ENCODE assay signal across 9 cellular contexts in the genomic region with DNA sequence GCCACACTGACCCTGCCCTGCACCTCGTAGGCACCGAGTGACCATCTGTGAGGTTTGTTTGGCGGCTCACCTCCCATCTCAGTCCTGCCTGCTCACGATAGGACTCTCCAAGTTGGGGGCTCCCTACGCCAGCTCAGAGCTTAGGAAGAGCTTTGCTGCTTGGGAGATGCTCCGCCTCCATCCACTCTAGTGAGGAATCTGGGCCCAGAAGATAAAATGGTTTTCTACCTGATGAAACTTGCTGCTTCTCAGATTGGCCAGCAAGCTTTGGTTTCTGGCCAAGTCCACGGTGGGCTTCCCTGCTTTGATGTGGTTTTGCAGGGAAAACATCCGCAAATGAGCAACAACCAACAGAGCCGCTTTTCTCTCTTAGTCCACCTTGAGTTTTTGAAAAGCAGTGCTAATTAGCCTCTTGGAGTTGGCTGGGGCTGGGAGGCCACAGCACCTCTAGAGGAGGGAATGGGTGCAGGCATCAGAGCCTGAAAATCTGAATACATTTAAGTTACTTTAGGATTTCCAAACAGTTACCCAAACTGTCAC. TPM values are rescaled to one million over a fixed set of nuclear protein-coding genes. Genes with fewer than 3 reads are reported as not detected.
DNase-seq lines count a peak whose midpoint lies in the region; TF ChIP-seq lines count a peak whose summit lies in the region.
"Had no signal": no experiment of that assay in that cellular context is flagged by ENCODE, and none has a peak within 500 bp of the region (broad histone marks: within the 10 kb centered on the region; RNA-seq: fewer than 3 reads in every experiment).

No MANE protein-coding gene starts in this region.

- no peaks in the 10 kb centered on the region for H3K36me3 Mint-ChIP-seq in osteocyte (ENCODE audit: unreplicated experiment)
- no peaks in the 10 kb centered on the region for H3K36me3 Mint-ChIP-seq in T-helper 2 cell treated with Interferon-gamma antibody and Interleukin-4, amounts not matched to agents 5 μg/mL and 100 μg/mL, for 36 hours (ENCODE audit: low read depth)

- DNase-seq in GM12864 (ENCODE audit: low read depth) (no peak), MM.1S (peak; percentile 18), cardiac fibroblast (ENCODE audit: low read depth in 2 of 2) (peak in 1 of 2 donors; percentile 14), osteocyte (ENCODE audit: extremely low spot score, unreplicated experiment) (no peak), germinal center (ENCODE audit: low spot score) (no peak), activated gamma-delta T cell treated with Interleukin-2 at 50 U/mL for 16 hours (no peak)
- DNase-seq in T-helper 2 cell treated with Interferon-gamma antibody and Interleukin-4, amounts not matched to agents 5 μg/mL and 100 μg/mL, for 36 hours (ENCODE audit: low spot score) = no peak
- DNase-seq: dermis blood vessel endothelial cell had no signal

- peaks cover 21% of the 10 kb centered on the region for H3K27me3 Mint-ChIP-seq in osteocyte (ENCODE audit: unreplicated experiment)
- peaks cover 29% of the 10 kb centered on the region for H3K27me3 Mint-ChIP-seq in T-helper 2 cell treated with Interferon-gamma antibody and Interleukin-4, amounts not matched to agents 5 μg/mL and 100 μg/mL, for 36 hours (ENCODE audit: low read depth)

- no peaks in the 10 kb centered on the region for H3K9me3 ChIP-seq in MM.1S (replicated peaks; ENCODE audit: insufficient read depth, low read length)

- H3K27me3 ChIP-seq in MM.1S (replicated peaks; ENCODE audit: insufficient read depth, low read length) = no peaks in the 10 kb centered on the region

- H2AFZ ChIP-seq in MM.1S (ENCODE audit: low read length) = no peak overlapping the region

- H3K9ac ChIP-seq in MM.1S (ENCODE audit: low read length) = no peak overlapping the region

- H4K20me1 ChIP-seq in MM.1S (ENCODE audit: insufficient read depth, low read length) = no peaks in the 10 kb centered on the region

- H3K4me1 ChIP-seq in MM.1S (ENCODE audit: low read length) = peaks cover 14% of the 10 kb centered on the region; the same call in 1 of the 2 replicates

- no peaks in the 10 kb centered on the region for H3K36me3 ChIP-seq in MM.1S (replicated peaks; ENCODE audit: insufficient read depth, low read length)

- no peak overlapping the region for H3K4me2 ChIP-seq in MM.1S (ENCODE audit: low read depth, low read length)

- TF ChIP-seq CTCF in GM12864 (IDR thresholded peaks at IDR 0.05; ENCODE audit: low read depth, low read length, missing control alignments) (peak; percentile 45), MM.1S (IDR thresholded peaks at IDR 0.05; ENCODE audit: low read length) (peak; percentile 63), cardiac fibroblast (IDR thresholded peaks at IDR 0.05; ENCODE audit: low read depth, low read length) (peak; percentile 19), osteocyte (IDR thresholded peaks at IDR 0.05) (peak; percentile 39)

- H3K79me2 ChIP-seq in MM.1S (ENCODE audit: low read length) = no peaks in the 10 kb centered on the region

- H3K4me1 Mint-ChIP-seq in osteocyte (ENCODE audit: unreplicated experiment) = no peaks in the 10 kb centered on the region
- no peaks in the 10 kb centered on the region for H3K4me1 Mint-ChIP-seq in T-helper 2 cell treated with Interferon-gamma antibody and Interleukin-4, amounts not matched to agents 5 μg/mL and 100 μg/mL, for 36 hours (ENCODE audit: low read depth)

- no peaks in the 10 kb centered on the region for H3K9me3 Mint-ChIP-seq in osteocyte (ENCODE audit: unreplicated experiment)
- no peaks in the 10 kb centered on the region for H3K9me3 Mint-ChIP-seq in T-helper 2 cell treated with Interferon-gamma antibody and Interleukin-4, amounts not matched to agents 5 μg/mL and 100 μg/mL, for 36 hours
- H3K9me3 Mint-ChIP-seq: stimulated activated naive CD8-positive, alpha-beta T cell treated with anti-CD3 and anti-CD28 coated beads, Interleukin-15, Interleukin-2, amounts not matched to agents 100 ng/mL and 50 ng/mL, for 24 hours had no signal

- H3K27ac ChIP-seq in MM.1S (ENCODE audit: low read length) = no peak overlapping the region

- H3F3A ChIP-seq in MM.1S (ENCODE audit: insufficient read depth, low read length) = no peaks in the 10 kb centered on the region

- H3K27ac Mint-ChIP-seq in osteocyte (ENCODE audit: unreplicated experiment) = no peak overlapping the region
- no peak overlapping the region for H3K27ac Mint-ChIP-seq in T-helper 2 cell treated with Interferon-gamma antibody and Interleukin-4, amounts not matched to agents 5 μg/mL and 100 μg/mL, for 36 hours
- H3K27ac Mint-ChIP-seq: stimulated activated naive CD8-positive, alpha-beta T cell treated with anti-CD3 and anti-CD28 coated beads, Interleukin-15, Interleukin-2, amounts not matched to agents 100 ng/mL and 50 ng/mL, for 24 hours had no signal

- no peak overlapping the region for H3K4me3 ChIP-seq in GM12864 (ENCODE audit: low read depth, low read length)
- H3K4me3 ChIP-seq in MM.1S (ENCODE audit: low read length) = no peak overlapping the region
- no peak overlapping the region for H3K4me3 ChIP-seq in cardiac fibroblast (replicated peaks in 1 of 2; ENCODE audit: low read depth in 2 of 2, low read length in 2 of 2)

- H3K9me2 ChIP-seq in MM.1S (replicated peaks; ENCODE audit: insufficient read depth, low read length) = no peaks in the 10 kb centered on the region

- no peak overlapping the region for H3K4me3 Mint-ChIP-seq in osteocyte (ENCODE audit: unreplicated experiment)
- no peak overlapping the region for H3K4me3 Mint-ChIP-seq in T-helper 2 cell treated with Interferon-gamma antibody and Interleukin-4, amounts not matched to agents 5 μg/mL and 100 μg/mL, for 36 hours
- H3K4me3 Mint-ChIP-seq: stimulated activated naive CD8-positive, alpha-beta T cell treated with anti-CD3 and anti-CD28 coated beads, Interleukin-15, Interleukin-2, amounts not matched to agents 100 ng/mL and 50 ng/mL, for 24 hours had no signal

RNA-seq across cellular contexts. Expression of gene THNSL2, which starts 42.2 kb away (rescaled TPM):
- 0.19 and 0.26 TPM in 2 replicates for total RNA-seq in osteocyte
